ENCODE assay signal across 22 cellular contexts in the genomic region with DNA sequence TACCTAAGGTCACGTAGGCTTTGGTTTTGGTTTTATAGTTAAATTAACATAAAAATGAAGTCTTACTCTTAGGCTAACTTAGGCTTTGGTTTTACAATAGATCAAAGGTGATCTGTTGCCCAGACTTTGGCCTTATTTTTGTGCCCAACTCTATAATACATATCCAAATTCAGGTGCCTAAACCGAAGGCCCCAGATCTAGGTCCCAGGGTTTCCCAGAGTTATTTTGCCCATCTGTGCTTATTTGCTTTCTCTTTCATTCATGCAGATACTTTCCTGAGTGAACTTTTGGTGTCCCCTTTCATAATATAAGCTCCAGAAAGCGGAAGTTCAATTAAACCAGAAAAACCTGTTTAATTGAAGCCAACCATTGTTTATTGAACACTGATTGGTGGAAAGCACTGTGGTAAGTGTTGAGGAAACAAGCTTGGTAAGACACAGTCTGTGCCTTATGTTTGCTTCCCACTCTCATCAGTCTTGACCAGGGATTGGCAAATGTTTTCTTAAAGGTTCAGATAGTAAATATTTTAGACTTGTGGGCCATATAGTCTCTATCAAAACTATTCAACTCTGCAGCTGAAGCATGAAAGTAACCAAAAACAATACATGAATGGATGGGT.
DNase-seq lines count a peak whose midpoint lies in the region; ATAC-seq and TF ChIP-seq lines count a peak whose summit lies in the region.
"Had no signal": no experiment of that assay in that cellular context is flagged by ENCODE, and none has a peak within 500 bp of the region (broad histone marks: within the 10 kb centered on the region; RNA-seq: fewer than 3 reads in every experiment).

No MANE protein-coding gene starts in this region.

- no peak overlapping the region for H3K27ac Mint-ChIP-seq in osteocyte (ENCODE audit: unreplicated experiment)
- H3K27ac Mint-ChIP-seq: activated CD4-positive, alpha-beta memory T cell treated with anti-CD3 and anti-CD28 coated beads for 36 hours; activated naive CD4-positive, alpha-beta T cell treated with anti-CD3 and anti-CD28 coated beads, Interleukin-2, amount 50 U/mL, for 24 hours; CD14-positive monocyte; stimulated activated naive CD8-positive, alpha-beta T cell treated with anti-CD3 and anti-CD28 coated beads, Interleukin-15, amount 100 ng/mL, for 72 hours; T-helper 17 cell; WTC11 had no signal

- H3K27me3 Mint-ChIP-seq in osteocyte (ENCODE audit: unreplicated experiment), result peaks cover 7% of the 10 kb centered on the region
- H3K27me3 Mint-ChIP-seq: activated CD4-positive, alpha-beta memory T cell treated with anti-CD3 and anti-CD28 coated beads for 36 hours had no signal

- no peak overlapping the region for H3K4me3 ChIP-seq in epithelial cell of esophagus (ENCODE audit: low read length)
- H3K4me3 ChIP-seq in transverse colon, result no peak overlapping the region
- H3K4me3 ChIP-seq: coronary artery, gastrocnemius medialis, K562, left ventricle myocardium inferior had no signal

- no peak overlapping the region for H3K4me3 Mint-ChIP-seq in osteocyte (ENCODE audit: unreplicated experiment)
- H3K4me3 Mint-ChIP-seq: activated CD4-positive, alpha-beta memory T cell treated with anti-CD3 and anti-CD28 coated beads for 36 hours; activated naive CD4-positive, alpha-beta T cell treated with anti-CD3 and anti-CD28 coated beads, Interleukin-2, amount 50 U/mL, for 24 hours; CD14-positive monocyte; stimulated activated naive CD8-positive, alpha-beta T cell treated with anti-CD3 and anti-CD28 coated beads, Interleukin-15, amount 100 ng/mL, for 72 hours; T-helper 17 cell; WTC11 had no signal

- 47 to 60% methylated on average over 3 of the region's 3 CpGs for WGBS in transverse colon (ENCODE audit: low coverage in 1 of 2), 2 donors

- peak overlapping the region; percentile 21 to 67 (median 50) for H3K27ac ChIP-seq in transverse colon
- H3K27ac ChIP-seq: coronary artery, gastrocnemius medialis, left ventricle myocardium inferior had no signal

- H3K4me1 Mint-ChIP-seq in osteocyte (ENCODE audit: unreplicated experiment), result no peaks in the 10 kb centered on the region
- H3K4me1 Mint-ChIP-seq: activated naive CD4-positive, alpha-beta T cell treated with anti-CD3 and anti-CD28 coated beads, Interleukin-2, amount 50 U/mL, for 24 hours; stimulated activated naive CD8-positive, alpha-beta T cell treated with anti-CD3 and anti-CD28 coated beads, Interleukin-15, amount 100 ng/mL, for 72 hours had no signal

- H3K4me1 ChIP-seq in transverse colon, result peaks cover 0 to 24% (median 14%) of the 10 kb centered on the region in 4 donors
- H3K4me1 ChIP-seq: gastrocnemius medialis, left ventricle myocardium inferior had no signal

- no peaks in the 10 kb centered on the region for H3K9me3 ChIP-seq in transverse colon
- H3K9me3 ChIP-seq: gastrocnemius medialis, left ventricle myocardium inferior had no signal

- ATAC-seq in HG03135 (IDR thresholded peaks at IDR 0.05; ENCODE audit: unreplicated experiment) (no peak), GM21423 (IDR thresholded peaks at IDR 0.05; ENCODE audit: unreplicated experiment) (no peak)
- ATAC-seq: gastrocnemius medialis; K562; stimulated activated naive CD8-positive, alpha-beta T cell treated with anti-CD3 and anti-CD28 coated beads, Interleukin-15, amount 100 ng/mL, for 72 hours; T-helper 17 cell; WTC11 had no signal

- DNase-seq in SIG-M5 treated with dmso at 0.1 percent for 504 hours (lab: John Stamatoyannopoulos, UW; ENCODE audit: unreplicated experiment) (peak; percentile 61), SIG-M5 (lab: John Stamatoyannopoulos, UW) (no peak), NCI-H69 (lab: John Stamatoyannopoulos, UW) (peak; percentile 77), epithelial cell of esophagus (ENCODE audit: low read depth) (peak; percentile 62), transverse colon (no peak), osteocyte (ENCODE audit: extremely low spot score, unreplicated experiment) (no peak)
- DNase-seq: activated CD4-positive, alpha-beta memory T cell treated with anti-CD3 and anti-CD28 coated beads for 36 hours; activated T-cell treated with anti-CD3 and anti-CD28 coated beads, Interleukin-2, amount 50 U/mL, for 1 hour; DND-41; gastrocnemius medialis; left ventricle myocardium inferior; NCI-H1105; SHP77; stimulated activated naive CD8-positive, alpha-beta T cell treated with anti-CD3 and anti-CD28 coated beads, Interleukin-15, amount 100 ng/mL, for 72 hours; T-helper 17 cell had no signal

- intact Hi-C loops in transverse colon (cut with DNase I; ENCODE audit: low total_unique reads), result no loop called here

- in situ Hi-C loops in transverse colon (cut with MboI; ENCODE audit: low pct_ligation_motif_present in 1 of 4, low pct_unique_long_range_greater_than_20kb in 1 of 4, low sequenced_read_pairs in 3 of 4), result no loop called here

- no peak for TF ChIP-seq EP300 in transverse colon (IDR thresholded peaks at IDR 0.05; ENCODE audit: low read depth)

- TF ChIP-seq CTCF in epithelial cell of esophagus (IDR thresholded peaks at IDR 0.05; ENCODE audit: insufficient read depth, low read depth, low read length, missing control alignments) (no peak), transverse colon (IDR thresholded peaks at IDR 0.05) (no peak), osteocyte (IDR thresholded peaks at IDR 0.05) (no peak)

- no peaks in the 10 kb centered on the region for H3K36me3 ChIP-seq in transverse colon
- H3K36me3 ChIP-seq: gastrocnemius medialis, left ventricle myocardium inferior had no signal

- no peaks in the 10 kb centered on the region for H3K36me3 Mint-ChIP-seq in osteocyte (ENCODE audit: unreplicated experiment)
- H3K36me3 Mint-ChIP-seq: activated CD4-positive, alpha-beta memory T cell treated with anti-CD3 and anti-CD28 coated beads for 36 hours; activated naive CD4-positive, alpha-beta T cell treated with anti-CD3 and anti-CD28 coated beads, Interleukin-2, amount 50 U/mL, for 24 hours; CD14-positive monocyte; WTC11 had no signal

- no peaks in the 10 kb centered on the region for H3K9me3 Mint-ChIP-seq in osteocyte (ENCODE audit: unreplicated experiment)
- H3K9me3 Mint-ChIP-seq: activated CD4-positive, alpha-beta memory T cell treated with anti-CD3 and anti-CD28 coated beads for 36 hours; WTC11 had no signal

- no peaks in the 10 kb centered on the region for H3K27me3 ChIP-seq in transverse colon
- H3K27me3 ChIP-seq: gastrocnemius medialis had no signal

- TF ChIP-seq POLR2A in transverse colon (IDR thresholded peaks at IDR 0.05), result no peak

Comparison
In these comparisons a context has a peak if more than half of its experiments do, and no peak if none do; other contexts are left out.
1. DNase-seq: peak in SIG-M5 treated with dmso at 0.1 percent for 504 hours (single experiment), NCI-H69 (single experiment) and epithelial cell of esophagus (single experiment); none in SIG-M5 (single experiment), transverse colon (single experiment) and osteocyte (single experiment).